15 cellular contexts compared by ENCODE assay signal in genomic region chr17:17545984-17546383, GRCh38. TPM values are rescaled to one million over a fixed set of nuclear protein-coding genes. Genes with fewer than 3 reads are reported as not detected.
DNase-seq lines count a peak whose midpoint lies in the region; ATAC-seq, FAIRE-seq and TF ChIP-seq lines count a peak whose summit lies in the region.
"Had no signal": no experiment of that assay in that cellular context is flagged by ENCODE, and none has a peak within 500 bp of the region (broad histone marks: within the 10 kb centered on the region; RNA-seq: fewer than 3 reads in every experiment).

No MANE protein-coding gene starts in this region.

- no peaks in the 10 kb centered on the region for H3K9me3 Mint-ChIP-seq in CD8-positive, alpha-beta T cell
- no peaks in the 10 kb centered on the region for H3K9me3 Mint-ChIP-seq in activated T-helper 2 cell treated with anti-CD3 and anti-CD28 coated beads, Interferon-gamma antibody, Interleukin-2, Interleukin-4, amounts not matched to agents 10 μg/mL and 5 μg/mL and 100 μg/mL, durations not matched to agents 14 hours and 24 hours and 36 hours
- H3K9me3 Mint-ChIP-seq: CD14-positive monocyte, H9 had no signal

- no peaks in the 10 kb centered on the region for H3K9me3 ChIP-seq in CD8-positive, alpha-beta T cell (ENCODE audit: low read length)
- H3K9me3 ChIP-seq in neuronal stem cell (replicated peaks in 1 of 2; ENCODE audit: control insufficient read depth in 2 of 2, insufficient read depth in 1 of 2, low read depth in 1 of 2, low read length in 2 of 2) = peaks cover 0 to 2% of the 10 kb centered on the region in 2 donors

- in situ Hi-C loops in GM13977 (cut with MboI; ENCODE audit: low pct_unique_long_range_greater_than_20kb, low sequenced_read_pairs, unreplicated experiment) = no loop called here

- H2BK5ac ChIP-seq in neuronal stem cell (ENCODE audit: low read length) = no peak overlapping the region

- no peak overlapping the region for H3K27ac ChIP-seq in CD8-positive, alpha-beta T cell (ENCODE audit: low read depth, low read length)
- peak overlapping the region; percentile 6; the same call in 1 of the 2 replicates for H3K27ac ChIP-seq in RWPE1
- peak overlapping the region; percentile 38 to 50 for H3K27ac ChIP-seq in coronary artery
- H3K27ac ChIP-seq in neuronal stem cell (replicated peaks; ENCODE audit: low read length) = no peak overlapping the region

- no peak overlapping the region for H2AFZ ChIP-seq in neuronal stem cell (ENCODE audit: low read length)

- no peak overlapping the region for H4K8ac ChIP-seq in neuronal stem cell (ENCODE audit: low read depth, low read length)

- H3K18ac ChIP-seq in neuronal stem cell (ENCODE audit: low read length) = no peak overlapping the region

- peak overlapping the region; percentile 1 for H3K14ac ChIP-seq in neuronal stem cell (ENCODE audit: low read length)

- no peak for DNase-seq in CD8-positive, alpha-beta T cell
- DNase-seq in RWPE1 (ENCODE audit: low spot score) = no peak
- DNase-seq in coronary artery (ENCODE audit: low spot score) = no peak
- DNase-seq in neuronal stem cell (ENCODE audit: low spot score) = no peak
- DNase-seq in RCC 7860 (ENCODE audit: low spot score) = no peak
- DNase-seq in activated T-helper 2 cell treated with anti-CD3 and anti-CD28 coated beads, Interferon-gamma antibody, Interleukin-2, Interleukin-4, amounts not matched to agents 10 μg/mL and 5 μg/mL and 100 μg/mL, durations not matched to agents 14 hours and 24 hours and 36 hours (ENCODE audit: low spot score) = no peak
- DNase-seq in GM13977 (ENCODE audit: low spot score) = no peak
- DNase-seq: H9, Karpas-422, MM.1S, NCI-H1092 treated with DMSO at 0.1 percent for 48 hours, NCI-H187 treated with DMSO at 0.1 percent for 48 hours, PC-3 had no signal

- CTCF ChIA-PET in CD8-positive, alpha-beta T cell (lab: Charles Lee) = no interaction called here
- CTCF ChIA-PET in RWPE1 (lab: Yijun Ruan, JAX) = no interaction called here

- no peaks in the 10 kb centered on the region for H3K36me3 ChIP-seq in CD8-positive, alpha-beta T cell (ENCODE audit: insufficient read depth, low read length)
- H3K36me3 ChIP-seq in neuronal stem cell (replicated peaks in 1 of 2; ENCODE audit: control insufficient read depth in 2 of 2, insufficient read depth in 2 of 2, low read length in 2 of 2) = no peaks in the 10 kb centered on the region

- H2AK5ac ChIP-seq in neuronal stem cell (ENCODE audit: low read depth, low read length) = peak overlapping the region; percentile 2

- no peak overlapping the region for H2BK120ac ChIP-seq in neuronal stem cell (ENCODE audit: low read depth, low read length)

- H3K4me2 ChIP-seq in neuronal stem cell (ENCODE audit: insufficient read depth, low read length, poor library complexity, severe bottlenecking) = no peak overlapping the region

- H3K9ac ChIP-seq in neuronal stem cell (ENCODE audit: low read depth, low read length, poor library complexity) = no peak overlapping the region

- H3K36me3 Mint-ChIP-seq in CD8-positive, alpha-beta T cell = peaks cover 3% of the 10 kb centered on the region
- H3K36me3 Mint-ChIP-seq in activated T-helper 2 cell treated with anti-CD3 and anti-CD28 coated beads, Interferon-gamma antibody, Interleukin-2, Interleukin-4, amounts not matched to agents 10 μg/mL and 5 μg/mL and 100 μg/mL, durations not matched to agents 14 hours and 24 hours and 36 hours (ENCODE audit: low read depth) = no peaks in the 10 kb centered on the region
- H3K36me3 Mint-ChIP-seq: CD14-positive monocyte had no signal

- no peaks in the 10 kb centered on the region for H3K4me1 Mint-ChIP-seq in CD8-positive, alpha-beta T cell (ENCODE audit: low read depth)
- no peaks in the 10 kb centered on the region for H3K4me1 Mint-ChIP-seq in activated T-helper 2 cell treated with anti-CD3 and anti-CD28 coated beads, Interferon-gamma antibody, Interleukin-2, Interleukin-4, amounts not matched to agents 10 μg/mL and 5 μg/mL and 100 μg/mL, durations not matched to agents 14 hours and 24 hours and 36 hours (ENCODE audit: low read depth)
- H3K4me1 Mint-ChIP-seq: CD14-positive monocyte had no signal

- ATAC-seq in CD8-positive, alpha-beta T cell = no peak
- ATAC-seq in GM19023 (IDR thresholded peaks at IDR 0.05; ENCODE audit: unreplicated experiment) = no peak
- ATAC-seq: PC-3 had no signal

- FAIRE-seq in RCC 7860 (lab: Jason Lieb, UNC) = no peak

- POLR2A ChIA-PET in CD8-positive, alpha-beta T cell (lab: Charles Lee) = no interaction called here
- POLR2A ChIA-PET in RWPE1 (lab: Yijun Ruan, JAX; ENCODE audit: low non-redundant PET) = no interaction called here

- H3K4ac ChIP-seq in neuronal stem cell (ENCODE audit: low read length) = no peak overlapping the region

- peak overlapping the region; percentile 20 for H3K27ac Mint-ChIP-seq in CD8-positive, alpha-beta T cell
- no peak overlapping the region for H3K27ac Mint-ChIP-seq in activated T-helper 2 cell treated with anti-CD3 and anti-CD28 coated beads, Interferon-gamma antibody, Interleukin-2, Interleukin-4, amounts not matched to agents 10 μg/mL and 5 μg/mL and 100 μg/mL, durations not matched to agents 14 hours and 24 hours and 36 hours

- H3K79me1 ChIP-seq in neuronal stem cell (ENCODE audit: low read depth, low read length) = no peaks in the 10 kb centered on the region

- H2BK12ac ChIP-seq in neuronal stem cell (ENCODE audit: low read length) = no peak overlapping the region

- no peak overlapping the region for H4K91ac ChIP-seq in neuronal stem cell (ENCODE audit: low read depth, low read length, poor library complexity)

- WGBS in neuronal stem cell (ENCODE audit: extremely low coverage in 2 of 2, insufficient read length in 2 of 2, insufficient replicate concordance in 1 of 2), 2 donors = no CpG with 5 or more reads among the region's 7 CpGs

- H3K23ac ChIP-seq in neuronal stem cell (ENCODE audit: low read depth, low read length, poor library complexity) = peak overlapping the region; percentile 45

- no peaks in the 10 kb centered on the region for H3K27me3 ChIP-seq in CD8-positive, alpha-beta T cell (ENCODE audit: insufficient read depth, low read length)
- no peaks in the 10 kb centered on the region for H3K27me3 ChIP-seq in neuronal stem cell (ENCODE audit: control insufficient read depth in 3 of 3, insufficient read depth in 3 of 3, low read depth in 1 of 3, low read length in 3 of 3)

- no peaks in the 10 kb centered on the region for H3K4me1 ChIP-seq in CD8-positive, alpha-beta T cell (ENCODE audit: insufficient read depth, low read length)
- H3K4me1 ChIP-seq in neuronal stem cell (ENCODE audit: control insufficient read depth in 2 of 2, insufficient read depth in 1 of 2, low read depth in 1 of 2, low read length in 2 of 2) = peaks cover under 1% of the 10 kb centered on the region in 2 donors

- H3K4me3 Mint-ChIP-seq in CD8-positive, alpha-beta T cell = no peak overlapping the region
- H3K4me3 Mint-ChIP-seq in activated T-helper 2 cell treated with anti-CD3 and anti-CD28 coated beads, Interferon-gamma antibody, Interleukin-2, Interleukin-4, amounts not matched to agents 10 μg/mL and 5 μg/mL and 100 μg/mL, durations not matched to agents 14 hours and 24 hours and 36 hours (ENCODE audit: low read depth) = no peak overlapping the region
- H3K4me3 Mint-ChIP-seq: CD14-positive monocyte, H9 had no signal

- no peak overlapping the region for H2BK15ac ChIP-seq in neuronal stem cell (ENCODE audit: low read length)

- no peak for TF ChIP-seq CTCF in CD8-positive, alpha-beta T cell (IDR thresholded peaks at IDR 0.05)
- TF ChIP-seq CTCF in RWPE1 (conservative IDR thresholded peaks at IDR 0.05; ENCODE audit: low read depth) (no peak), coronary artery (IDR thresholded peaks at IDR 0.05) (no peak), GM13977 (IDR thresholded peaks at IDR 0.05; ENCODE audit: extremely low read depth, insufficient read depth, missing control alignments) (no peak)

- H3K4me3 ChIP-seq in CD8-positive, alpha-beta T cell (ENCODE audit: low read depth, low read length) = no peak overlapping the region
- H3K4me3 ChIP-seq in coronary artery (no peak overlapping the region), neuronal stem cell (ENCODE audit: low read length in 2 of 2) (no peak overlapping the region)

- H3K27me3 Mint-ChIP-seq in CD8-positive, alpha-beta T cell (ENCODE audit: low read depth) = no peaks in the 10 kb centered on the region
- H3K27me3 Mint-ChIP-seq in activated T-helper 2 cell treated with anti-CD3 and anti-CD28 coated beads, Interferon-gamma antibody, Interleukin-2, Interleukin-4, amounts not matched to agents 10 μg/mL and 5 μg/mL and 100 μg/mL, durations not matched to agents 14 hours and 24 hours and 36 hours (ENCODE audit: low read depth) = no peaks in the 10 kb centered on the region

- intact Hi-C loops in CD8-positive, alpha-beta T cell (cut with DNase I, micrococcal nuclease) = no loop called here
- intact Hi-C loops in activated T-helper 2 cell treated with anti-CD3 and anti-CD28 coated beads, Interferon-gamma antibody, Interleukin-2, Interleukin-4, amounts not matched to agents 10 μg/mL and 5 μg/mL and 100 μg/mL, durations not matched to agents 14 hours and 24 hours and 36 hours (cut with micrococcal nuclease) = no loop called here

RNA-seq across cellular contexts. Expression of gene PEMT, which starts 45.5 kb away (rescaled TPM):
- 10 to 100 TPM; 14.7 to 15.4 TPM for total RNA-seq in CD8-positive, alpha-beta T cell
- polyA plus RNA-seq in neuronal stem cell (2013, experiment 1 of 2) = 42.5 TPM
- 39.1 TPM for polyA plus RNA-seq in neuronal stem cell (2013, experiment 2 of 2)
- total RNA-seq in activated T-helper 2 cell treated with anti-CD3 and anti-CD28 coated beads, Interferon-gamma antibody, Interleukin-2, Interleukin-4, amounts not matched to agents 10 μg/mL and 5 μg/mL and 100 μg/mL, durations not matched to agents 14 hours and 24 hours and 36 hours = 37.4 and 39.2 TPM in 2 replicates

RNA-seq across cellular contexts. Expression of gene RASD1, which starts 49.8 kb away (rescaled TPM):
- 1 to 10 TPM; 2.8 to 2.9 TPM for total RNA-seq in CD8-positive, alpha-beta T cell
- polyA plus RNA-seq in neuronal stem cell (2013, experiment 1 of 2) = 1.2 TPM
- polyA plus RNA-seq in neuronal stem cell (2013, experiment 2 of 2) = 0.90 TPM
- 4.6 and 4.9 TPM in 2 replicates for total RNA-seq in activated T-helper 2 cell treated with anti-CD3 and anti-CD28 coated beads, Interferon-gamma antibody, Interleukin-2, Interleukin-4, amounts not matched to agents 10 μg/mL and 5 μg/mL and 100 μg/mL, durations not matched to agents 14 hours and 24 hours and 36 hours

Comparison
In these comparisons a context has a peak if more than half of its experiments do, and no peak if none do; other contexts are left out.
1. H3K27ac ChIP-seq: peak in RWPE1 (single experiment) and coronary artery (2 of 2); none in CD8-positive, alpha-beta T cell (single experiment) and neuronal stem cell (single experiment).